ENCODE assay signal across 19 cellular contexts in genomic region chr11:134658481-134659080, GRCh38.
DNase-seq lines count a peak whose midpoint lies in the region; ATAC-seq and TF ChIP-seq lines count a peak whose summit lies in the region.
"Had no signal": no experiment of that assay in that cellular context is flagged by ENCODE, and none has a peak within 500 bp of the region (broad histone marks: within the 10 kb centered on the region; RNA-seq: fewer than 3 reads in every experiment).

No MANE protein-coding gene starts in this region.

- no peak for TF ChIP-seq CTCF in right atrium auricular region (IDR thresholded peaks at IDR 0.05)
- TF ChIP-seq CTCF in osteocyte (IDR thresholded peaks at IDR 0.05), result no peak
- no peak for TF ChIP-seq CTCF in vagina (IDR thresholded peaks at IDR 0.05)
- no peak for TF ChIP-seq CTCF in mucosa of descending colon (IDR thresholded peaks at IDR 0.05)

- H3K27me3 Mint-ChIP-seq in osteocyte (ENCODE audit: unreplicated experiment), result no peaks in the 10 kb centered on the region

- H3K4me1 ChIP-seq in right atrium auricular region, result no peaks in the 10 kb centered on the region
- no peaks in the 10 kb centered on the region for H3K4me1 ChIP-seq in vagina
- no peaks in the 10 kb centered on the region for H3K4me1 ChIP-seq in mucosa of descending colon (ENCODE audit: low read depth)

- H3K27ac ChIP-seq in right atrium auricular region, result no peak overlapping the region
- H3K27ac ChIP-seq in vagina, result no peak overlapping the region
- H3K27ac ChIP-seq: KMS-11, PC-9 had no signal

- intact Hi-C loops in left ventricle myocardium superior (cut with micrococcal nuclease), result no loop called here
- intact Hi-C loops in vagina (cut with DNase I), result no loop called here
- intact Hi-C loops in mucosa of descending colon (cut with DNase I, micrococcal nuclease), result no loop called here

- H3K9me3 Mint-ChIP-seq in osteocyte (ENCODE audit: unreplicated experiment), result peaks cover 10% of the 10 kb centered on the region

- H3K36me3 ChIP-seq in right atrium auricular region (no peaks in the 10 kb centered on the region), vagina (no peaks in the 10 kb centered on the region), mucosa of descending colon (ENCODE audit: low read depth) (no peaks in the 10 kb centered on the region)

- H3K9me3 ChIP-seq in right atrium auricular region (no peaks in the 10 kb centered on the region), vagina (no peaks in the 10 kb centered on the region), mucosa of descending colon (no peaks in the 10 kb centered on the region)

- H3K4me3 ChIP-seq in right atrium auricular region, result no peak overlapping the region
- H3K4me3 ChIP-seq in vagina, result no peak overlapping the region
- H3K4me3 ChIP-seq in mucosa of descending colon, result no peak overlapping the region
- H3K4me3 ChIP-seq: PC-9 had no signal

- no peak overlapping the region for H3K4me3 Mint-ChIP-seq in osteocyte (ENCODE audit: unreplicated experiment)

- H3K27me3 ChIP-seq in right atrium auricular region (no peaks in the 10 kb centered on the region), vagina (no peaks in the 10 kb centered on the region)

- TF ChIP-seq POLR2A in vagina (IDR thresholded peaks at IDR 0.05), result no peak

- H3K4me1 Mint-ChIP-seq in osteocyte (ENCODE audit: unreplicated experiment), result no peaks in the 10 kb centered on the region

- peak; percentile 53 for DNase-seq in right atrium auricular region (ENCODE audit: low spot score)
- DNase-seq in left ventricle myocardium superior, result no peak
- peak; percentile 37 for DNase-seq in islet precursor cell
- peak; percentile 70 for DNase-seq in osteocyte (ENCODE audit: extremely low spot score, unreplicated experiment)
- DNase-seq in vagina (ENCODE audit: extremely low spot score in 2 of 2), result peak; percentile 29 to 79
- no peak for DNase-seq in NCI-H2029 treated with DMSO at 0.1 percent for 48 hours (lab: John Stamatoyannopoulos, UW)
- DNase-seq in mucosa of descending colon, result no peak
- DNase-seq in NCI-H345 (lab: John Stamatoyannopoulos, UW), result no peak
- DNase-seq: C1 segment of cervical spinal cord, DMS 273 treated with DMSO at 0.1 percent for 48 hours, GF-D8, GOT3, NCI-H1048, NCI-H146, NCI-H2081 treated with DMSO at 0.1 percent for 48 hours, NCI-H510A treated with DMSO at 0.1 percent for 48 hours, PC-9 had no signal

- no peaks in the 10 kb centered on the region for H3K36me3 Mint-ChIP-seq in osteocyte (ENCODE audit: unreplicated experiment)

- ATAC-seq in left ventricle myocardium superior, result no peak
- no peak for ATAC-seq in mucosa of descending colon
- ATAC-seq: HepG2 had no signal

- no peak overlapping the region for H3K27ac Mint-ChIP-seq in osteocyte (ENCODE audit: unreplicated experiment)

Comparison
In these comparisons a context has a peak if more than half of its experiments do, and no peak if none do; other contexts are left out.
1. DNase-seq: peak in right atrium auricular region (single experiment), islet precursor cell (single experiment), osteocyte (single experiment) and vagina (2 of 2); none in left ventricle myocardium superior (single experiment), NCI-H2029 treated with DMSO at 0.1 percent for 48 hours (single experiment), mucosa of descending colon (0 of 3) and NCI-H345 (single experiment).